14 cellular contexts compared by ENCODE assay signal in the genomic region with DNA sequence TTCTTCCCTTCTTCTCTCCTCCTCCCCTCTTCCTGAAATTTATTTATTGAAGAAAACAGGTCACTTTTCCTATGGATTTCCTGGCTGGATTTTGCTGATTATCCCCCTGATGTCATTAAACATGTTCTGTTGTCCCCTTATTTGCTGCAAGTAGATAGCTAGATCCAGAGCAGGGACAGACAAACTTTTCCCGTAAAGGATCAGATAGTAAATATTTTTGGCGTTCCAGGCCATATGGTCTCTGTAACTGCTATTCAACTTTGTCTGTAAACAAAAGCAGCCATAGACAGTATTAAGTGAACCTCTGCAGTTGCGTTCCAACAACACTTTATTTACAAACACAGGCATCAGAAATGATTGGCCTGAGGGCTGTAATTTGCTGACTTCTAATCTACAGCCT.
DNase-seq lines count a peak whose midpoint lies in the region; TF ChIP-seq lines count a peak whose summit lies in the region.
"Had no signal": no experiment of that assay in that cellular context is flagged by ENCODE, and none has a peak within 500 bp of the region (broad histone marks: within the 10 kb centered on the region; RNA-seq: fewer than 3 reads in every experiment).

No MANE protein-coding gene starts in this region.

- H3K4me3 ChIP-seq in fibroblast of villous mesenchyme (ENCODE audit: low read depth, low read length) = no peak overlapping the region
- H3K4me3 ChIP-seq: BLaER1, GM23248 had no signal

- no peak for TF ChIP-seq CTCF in fibroblast of villous mesenchyme (IDR thresholded peaks at IDR 0.05; ENCODE audit: insufficient read depth, low read depth, low read length)

- in situ Hi-C loops in G401 (cut with HindIII; ENCODE audit: low sequenced_read_pairs) = no loop called here

- DNase-seq in NCI-H1417 (lab: John Stamatoyannopoulos, UW) (peak in 2 of 3 experiments; percentile 0 to 12), NCI-H1417 treated with DMSO at 0.1 percent for 48 hours (lab: John Stamatoyannopoulos, UW) (no peak), NCI-H69 (lab: John Stamatoyannopoulos, UW) (peak; percentile 29), fibroblast of villous mesenchyme (ENCODE audit: low read depth) (peak; percentile 10), DMS153 treated with DMSO at 0.1 percent for 48 hours (lab: John Stamatoyannopoulos, UW; ENCODE audit: unreplicated experiment) (no peak), G401 (ENCODE audit: low spot score) (no peak)
- DNase-seq: Caco-2; CD4-positive, CD25-positive, alpha-beta regulatory T cell; CD8-positive, alpha-beta T cell; EL; GF-D8; GM23248; H7 had no signal

Comparison
In these comparisons a context has a peak if more than half of its experiments do, and no peak if none do; other contexts are left out.
1. DNase-seq: peak in NCI-H1417 (2 of 3), NCI-H69 (single experiment) and fibroblast of villous mesenchyme (single experiment); none in NCI-H1417 treated with DMSO at 0.1 percent for 48 hours (single experiment), DMS153 treated with DMSO at 0.1 percent for 48 hours (single experiment) and G401 (single experiment).